ENCODE assay signal across 8 cellular contexts in the genomic region with DNA sequence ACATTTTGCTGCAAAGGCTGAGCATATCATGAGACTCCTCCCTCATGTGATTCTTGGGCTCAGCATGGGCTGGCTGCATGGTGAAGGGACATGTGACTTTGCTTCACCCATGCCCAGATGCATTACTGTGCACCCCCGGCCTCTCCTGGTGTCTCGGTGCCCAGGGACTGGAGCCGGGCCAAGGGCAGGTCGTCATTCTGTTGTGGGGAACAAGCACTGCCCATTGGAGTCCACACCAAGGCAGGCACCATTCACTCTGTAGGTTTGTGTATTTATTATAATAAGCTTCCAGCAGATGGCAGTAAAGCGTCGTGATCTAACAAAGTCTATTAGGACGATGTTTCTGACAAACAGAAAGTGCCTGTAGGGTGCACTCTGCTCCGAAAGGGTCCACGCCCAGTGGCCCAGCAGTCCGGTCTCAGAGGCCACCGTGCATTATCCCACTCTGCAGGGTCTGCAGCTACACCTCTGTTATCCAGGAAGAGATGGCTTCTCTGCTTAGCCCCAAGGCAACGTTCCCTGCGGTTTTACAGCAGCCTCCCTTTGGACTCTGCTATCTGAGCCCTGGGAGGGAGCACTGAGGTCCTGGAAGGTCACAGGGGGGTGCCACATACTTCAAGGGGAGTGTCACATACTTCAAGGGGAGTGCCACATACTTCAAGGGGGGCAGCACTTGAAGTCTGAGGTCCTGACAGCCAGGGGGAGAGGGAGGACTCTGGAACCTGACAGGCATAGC.
DNase-seq lines count a peak whose midpoint lies in the region; ATAC-seq and TF ChIP-seq lines count a peak whose summit lies in the region.

No MANE protein-coding gene starts in this region.

- H3K4me3 Mint-ChIP-seq in activated CD8-positive, alpha-beta T cell treated with anti-CD3 and anti-CD28 coated beads, Interleukin-2, amount 10 ng/mL, durations not matched to agents 7 days and 5 days, result peak overlapping the region; percentile 52

- TF ChIP-seq CTCF in epithelial cell of esophagus (IDR thresholded peaks at IDR 0.05; ENCODE audit: insufficient read depth, low read depth, low read length, missing control alignments), result peak; percentile 50

- H3K36me3 ChIP-seq in mucosa of stomach (ENCODE audit: control insufficient read depth, insufficient read depth, low read length), result no peaks in the 10 kb centered on the region
- no peaks in the 10 kb centered on the region for H3K36me3 ChIP-seq in subcutaneous abdominal adipose tissue (ENCODE audit: control insufficient read depth in 5 of 5, insufficient read depth in 5 of 5, low read length in 5 of 5)

- H3K9me3 ChIP-seq in mucosa of stomach (ENCODE audit: control insufficient read depth, low read length) (no peaks in the 10 kb centered on the region), subcutaneous abdominal adipose tissue (ENCODE audit: control insufficient read depth in 5 of 5, low read length in 5 of 5) (no peaks in the 10 kb centered on the region)

- CTCF ChIA-PET in activated CD8-positive, alpha-beta T cell treated with anti-CD3 and anti-CD28 coated beads, Interleukin-2, amount 10 ng/mL, durations not matched to agents 7 days and 5 days (lab: Charles Lee), result interaction anchor here (0.7 to 1.5 kb wide), 7 partner anchors 9 to 476 kb away, joined by 3 to 4 read pairs (median 3); no protein-coding TSS in a partner anchor

- DNase-seq in DMS114 treated with DMSO at 0.1 percent for 48 hours (lab: John Stamatoyannopoulos, UW; ENCODE audit: unreplicated experiment), result peak; percentile 40
- peak; percentile 82 for DNase-seq in NCI-H774 (lab: John Stamatoyannopoulos, UW)
- DNase-seq in activated CD8-positive, alpha-beta T cell treated with anti-CD3 and anti-CD28 coated beads, Interleukin-2, amount 10 ng/mL, durations not matched to agents 7 days and 5 days, result peak; percentile 66
- DNase-seq in epithelial cell of esophagus (ENCODE audit: low read depth), result peak; percentile 72

- H3K27me3 Mint-ChIP-seq in activated CD8-positive, alpha-beta T cell treated with anti-CD3 and anti-CD28 coated beads, Interleukin-2, amount 10 ng/mL, durations not matched to agents 7 days and 5 days (ENCODE audit: low read depth), result no peaks in the 10 kb centered on the region

- POLR2A ChIA-PET in activated CD8-positive, alpha-beta T cell treated with anti-CD3 and anti-CD28 coated beads, Interleukin-2, amount 10 ng/mL, durations not matched to agents 7 days and 5 days (lab: Charles Lee), result no interaction called here

- peak overlapping the region; percentile 22 for H3K4me3 ChIP-seq in epithelial cell of esophagus (ENCODE audit: low read length)
- peak overlapping the region; percentile 20 for H3K4me3 ChIP-seq in mucosa of stomach (ENCODE audit: low read length)
- H3K4me3 ChIP-seq in subcutaneous abdominal adipose tissue (ENCODE audit: low read depth in 1 of 5, low read length in 5 of 5), result peak overlapping the region; percentile 43 to 79 (median 58)

- ATAC-seq in GM21360 (IDR thresholded peaks at IDR 0.05; ENCODE audit: unreplicated experiment) (peak; percentile 98), HG03575 (IDR thresholded peaks at IDR 0.05; ENCODE audit: extremely low read depth, insufficient number of reproducible peaks, low FRiP score, unreplicated experiment) (peak; percentile 93)
- peak; percentile 98 for ATAC-seq in activated CD8-positive, alpha-beta T cell treated with anti-CD3 and anti-CD28 coated beads, Interleukin-2, amount 10 ng/mL, durations not matched to agents 7 days and 5 days

- H3K27me3 ChIP-seq in mucosa of stomach (ENCODE audit: control insufficient read depth, insufficient read depth, low read length) (no peaks in the 10 kb centered on the region), subcutaneous abdominal adipose tissue (ENCODE audit: control insufficient read depth in 5 of 5, insufficient read depth in 4 of 5, low read length in 5 of 5) (peaks cover 0 to 10% (median 0%) of the 10 kb centered on the region in 5 donors)

- no peak overlapping the region for H3K27ac ChIP-seq in subcutaneous abdominal adipose tissue (ENCODE audit: low read depth, low read length)

- H3K9ac ChIP-seq in mucosa of stomach (ENCODE audit: low read length), result no peak overlapping the region
- H3K9ac ChIP-seq in subcutaneous abdominal adipose tissue (ENCODE audit: low read length in 5 of 5), result peak overlapping the region in 3 of 5 donors; percentile 37 to 63 (median 39)

- peaks cover 7% of the 10 kb centered on the region for H3K4me1 Mint-ChIP-seq in activated CD8-positive, alpha-beta T cell treated with anti-CD3 and anti-CD28 coated beads, Interleukin-2, amount 10 ng/mL, durations not matched to agents 7 days and 5 days (ENCODE audit: low read depth)

- no peak overlapping the region for H3K27ac Mint-ChIP-seq in activated CD8-positive, alpha-beta T cell treated with anti-CD3 and anti-CD28 coated beads, Interleukin-2, amount 10 ng/mL, durations not matched to agents 7 days and 5 days

- H3K4me1 ChIP-seq in mucosa of stomach (ENCODE audit: control insufficient read depth, insufficient read depth, low read length) (peaks cover 3% of the 10 kb centered on the region), subcutaneous abdominal adipose tissue (ENCODE audit: control insufficient read depth in 5 of 5, insufficient read depth in 5 of 5, low read length in 5 of 5) (peaks cover 0 to 8% (median 8%) of the 10 kb centered on the region in 5 donors)

- no peaks in the 10 kb centered on the region for H3K9me3 Mint-ChIP-seq in activated CD8-positive, alpha-beta T cell treated with anti-CD3 and anti-CD28 coated beads, Interleukin-2, amount 10 ng/mL, durations not matched to agents 7 days and 5 days (ENCODE audit: insufficient read depth)

- no peaks in the 10 kb centered on the region for H3K36me3 Mint-ChIP-seq in activated CD8-positive, alpha-beta T cell treated with anti-CD3 and anti-CD28 coated beads, Interleukin-2, amount 10 ng/mL, durations not matched to agents 7 days and 5 days (ENCODE audit: low read depth)
